25 cellular contexts compared by ENCODE assay signal in genomic region chr7:91025906-91026390, GRCh38.
"Had no signal": no experiment of that assay in that cellular context is flagged by ENCODE, and none has a peak within 500 bp of the region (broad histone marks: within the 10 kb centered on the region; RNA-seq: fewer than 3 reads in every experiment).

No MANE protein-coding gene starts in this region.

- ATAC-seq: K562, Panc1, PC-3, T-cell had no signal

- H3K9me3 Mint-ChIP-seq: T-cell had no signal

- H3K36me3 Mint-ChIP-seq: T-cell had no signal

- DNase-seq: IMR-90; MV-4-11; NCI-H1048; NCI-H1105; NCI-H1417 treated with DMSO at 0.1 percent for 48 hours; NCI-H146; NCI-H1694 treated with DMSO at 0.1 percent for 48 hours; NCI-H1930; NCI-H2081; NCI-H2107; NCI-H2171; NCI-H226; NCI-H446; NCI-H510A; NCI-H524 treated with DMSO at 0.1 percent for 48 hours; NCI-H69; NCI-H774; NK-92 treated with Interleukin-12 subunit alpha and Interleukin-12 subunit beta, amount 100 ng/mL, for 24 hours; PC-3; SHP77; SK-N-SH; SW 1271; T-cell had no signal

- H3K4me1 Mint-ChIP-seq: T-cell had no signal

- H3K4me3 Mint-ChIP-seq: T-cell had no signal

- H3K27ac Mint-ChIP-seq: T-cell had no signal
